ENCODE assay signal across 19 cellular contexts in genomic region chr18:66280470-66280869, GRCh38.
A peak's percentile ranks its signal among the peaks of the same experiment; 100 is the strongest.
DNase-seq lines count a peak whose midpoint lies in the region; ATAC-seq and TF ChIP-seq lines count a peak whose summit lies in the region.
"Had no signal": no experiment of that assay in that cellular context is flagged by ENCODE, and none has a peak within 500 bp of the region (broad histone marks: within the 10 kb centered on the region; RNA-seq: fewer than 3 reads in every experiment).

No MANE protein-coding gene starts in this region.

- 0 out of 2 replicates have a peak, but pooled peaks have one; percentile 14 for TF ChIP-seq CTCF in A673 (conservative IDR thresholded peaks at IDR 0.05; ENCODE audit: low read depth, low read length)
- TF ChIP-seq CTCF in SU-DHL-6 (IDR thresholded peaks at IDR 0.05; ENCODE audit: insufficient read depth, low read length, poor library complexity, severe bottlenecking) = no peak

- H3K27me3 ChIP-seq in A673 (replicated peaks; ENCODE audit: insufficient read depth, low read depth, low read length, poor library complexity) (no peaks in the 10 kb centered on the region), SU-DHL-6 (ENCODE audit: low read length) (no peaks in the 10 kb centered on the region)
- H3K27me3 ChIP-seq: BLaER1 had no signal

- no peaks in the 10 kb centered on the region for H3K36me3 Mint-ChIP-seq in stimulated activated memory B cell treated with anti-CD40 and anti-IgM and Interleukin-4, amounts not matched to agents 10 μg/mL and 1 μg/mL and 100 μg/mL, for 72 hours
- H3K36me3 Mint-ChIP-seq: CD8-positive, alpha-beta T cell had no signal

- H3K27ac Mint-ChIP-seq in stimulated activated memory B cell treated with anti-CD40 and anti-IgM and Interleukin-4, amounts not matched to agents 10 μg/mL and 1 μg/mL and 100 μg/mL, for 72 hours = no peak overlapping the region
- H3K27ac Mint-ChIP-seq: CD8-positive, alpha-beta T cell had no signal

- no TSS peak for BruUV-seq in A673 (replicated peaks; lab: Mats Ljungman, UMichigan)

- peak overlapping the region; percentile 58 for H2AFZ ChIP-seq in SU-DHL-6 (ENCODE audit: low read depth, low read length, severe bottlenecking)

- H3K9ac ChIP-seq in SU-DHL-6 (ENCODE audit: low read length) = no peak overlapping the region
- H3K9ac ChIP-seq: BLaER1 had no signal

- H4K20me1 ChIP-seq in SU-DHL-6 (ENCODE audit: low read depth, low read length) = no peaks in the 10 kb centered on the region
- H4K20me1 ChIP-seq: BLaER1 had no signal

- H3K4me2 ChIP-seq in SU-DHL-6 (ENCODE audit: low read depth, low read length, poor library complexity, severe bottlenecking) = no peak overlapping the region
- H3K4me2 ChIP-seq: BLaER1 had no signal

- ATAC-seq in stimulated activated memory B cell treated with anti-CD40 and anti-IgM and Interleukin-4, amounts not matched to agents 10 μg/mL and 1 μg/mL and 100 μg/mL, for 72 hours = no peak
- ATAC-seq: CD8-positive, alpha-beta T cell had no signal

- intact Hi-C loops in A673 (cut with micrococcal nuclease; ENCODE audit: unreplicated experiment) = no loop called here

- H3K27me3 Mint-ChIP-seq in stimulated activated memory B cell treated with anti-CD40 and anti-IgM and Interleukin-4, amounts not matched to agents 10 μg/mL and 1 μg/mL and 100 μg/mL, for 72 hours = no peaks in the 10 kb centered on the region

- H3K4me3 Mint-ChIP-seq in stimulated activated memory B cell treated with anti-CD40 and anti-IgM and Interleukin-4, amounts not matched to agents 10 μg/mL and 1 μg/mL and 100 μg/mL, for 72 hours = no peak overlapping the region
- H3K4me3 Mint-ChIP-seq: CD8-positive, alpha-beta T cell had no signal

- DNase-seq in NCI-H1694 (lab: John Stamatoyannopoulos, UW) = peak; percentile 0
- DNase-seq in NCI-H1694 treated with DMSO at 0.1 percent for 48 hours (lab: John Stamatoyannopoulos, UW) = no peak
- peak; percentile 12 for DNase-seq in A673 (ENCODE audit: low spot score)
- peak; percentile 2 for DNase-seq in left kidney (ENCODE audit: low read depth, low spot score)
- DNase-seq in NCI-H526 (lab: John Stamatoyannopoulos, UW) = no peak
- no peak for DNase-seq in occipital lobe (lab: John Stamatoyannopoulos, UW)
- DNase-seq: 8988T; CD8-positive, alpha-beta T cell; DND-41; GDM1; HCEC 1CT; IMR-90; Karpas-422; NCI-H1930; NCI-H2171 treated with DMSO at 0.1 percent for 48 hours; NCI-H526 treated with DMSO at 0.1 percent for 48 hours had no signal

- no peaks in the 10 kb centered on the region for H3K79me2 ChIP-seq in SU-DHL-6 (ENCODE audit: insufficient read depth, low read length)

- H3K4me1 Mint-ChIP-seq in stimulated activated memory B cell treated with anti-CD40 and anti-IgM and Interleukin-4, amounts not matched to agents 10 μg/mL and 1 μg/mL and 100 μg/mL, for 72 hours = no peaks in the 10 kb centered on the region

- H3F3A ChIP-seq in SU-DHL-6 (ENCODE audit: insufficient read depth) = no peaks in the 10 kb centered on the region

- H3K4me1 ChIP-seq in A673 (ENCODE audit: insufficient read depth, low read length, poor library complexity, severe bottlenecking) = no peaks in the 10 kb centered on the region
- H3K4me1 ChIP-seq: BLaER1 had no signal

- no peaks in the 10 kb centered on the region for H3K9me3 Mint-ChIP-seq in stimulated activated memory B cell treated with anti-CD40 and anti-IgM and Interleukin-4, amounts not matched to agents 10 μg/mL and 1 μg/mL and 100 μg/mL, for 72 hours

- no peaks in the 10 kb centered on the region for H3K9me2 ChIP-seq in SU-DHL-6 (replicated peaks; ENCODE audit: insufficient read depth, low read length)

- CTCF ChIA-PET in A673 (lab: Charles Lee) = no interaction called here

- no peaks in the 10 kb centered on the region for H3K9me3 ChIP-seq in A673 (ENCODE audit: low read depth, low read length, poor library complexity, severe bottlenecking)
- no peaks in the 10 kb centered on the region for H3K9me3 ChIP-seq in SU-DHL-6 (ENCODE audit: insufficient read depth, low read length)
- H3K9me3 ChIP-seq: BLaER1 had no signal

- H3K36me3 ChIP-seq in A673 (ENCODE audit: insufficient read depth, low read length, poor library complexity, severe bottlenecking) = no peaks in the 10 kb centered on the region
- H3K36me3 ChIP-seq in SU-DHL-6 (ENCODE audit: low read length) = no peaks in the 10 kb centered on the region
- H3K36me3 ChIP-seq: BLaER1 had no signal

- H3K27ac ChIP-seq in A673 (ENCODE audit: low read depth, low read length, poor library complexity, severe bottlenecking) (no peak overlapping the region), SU-DHL-6 (ENCODE audit: low read depth, low read length) (no peak overlapping the region)
- H3K27ac ChIP-seq: BLaER1 had no signal

- POLR2A ChIA-PET in A673 (lab: Charles Lee; ENCODE audit: low non-redundant PET) = no interaction called here

- H3K4me3 ChIP-seq in A673 (ENCODE audit: low read depth, low read length, poor library complexity, severe bottlenecking) (no peak overlapping the region), SU-DHL-6 (ENCODE audit: insufficient read depth, low read length, poor library complexity, severe bottlenecking) (no peak overlapping the region)
- H3K4me3 ChIP-seq: BLaER1 had no signal

Comparison
In these comparisons a context has a peak if more than half of its experiments do, and no peak if none do; other contexts are left out.
1. DNase-seq: peak in NCI-H1694 (single experiment), A673 (single experiment) and left kidney (single experiment); none in NCI-H1694 treated with DMSO at 0.1 percent for 48 hours (single experiment), NCI-H526 (0 of 2) and occipital lobe (single experiment).